In the genomic region with DNA sequence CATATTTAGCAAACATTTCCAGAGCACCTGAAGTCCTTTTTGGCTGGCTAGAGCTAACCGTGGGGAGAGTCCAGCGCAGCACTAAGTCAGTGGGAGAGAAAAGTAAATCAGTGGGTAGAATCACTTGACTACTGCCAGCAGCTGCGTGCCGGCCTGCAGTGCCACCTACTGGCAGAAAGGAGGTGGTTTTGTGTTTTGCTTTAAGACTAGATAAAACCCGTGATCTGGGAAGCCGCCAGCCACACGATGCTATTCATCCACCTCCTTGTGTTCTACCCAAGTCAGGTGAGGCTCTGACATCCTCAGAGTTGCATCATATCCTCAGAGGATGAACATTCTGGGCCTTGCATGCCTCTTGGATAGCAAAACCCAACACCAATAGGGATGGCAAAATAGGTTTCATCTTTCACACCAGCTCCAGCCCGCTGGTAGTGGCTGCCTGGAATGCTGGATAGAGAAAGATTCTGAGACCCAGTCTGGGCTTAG, we compare ENCODE assay signal across 8 cellular contexts. TPM values are rescaled to one million over a fixed set of nuclear protein-coding genes. Genes with fewer than 3 reads are reported as not detected.
DNase-seq lines count a peak whose midpoint lies in the region; ATAC-seq and TF ChIP-seq lines count a peak whose summit lies in the region.

No MANE protein-coding gene starts in this region.

- H3K27me3 ChIP-seq in OCI-LY3 (ENCODE audit: low read depth, low read length), result no peaks in the 10 kb centered on the region
- peaks cover 0 to 10% (median 0%) of the 10 kb centered on the region in 4 donors for H3K27me3 ChIP-seq in esophagus muscularis mucosa

- H3K79me2 ChIP-seq in OCI-LY3 (ENCODE audit: low read length), result no peaks in the 10 kb centered on the region

- peaks cover 6 to 7% of the 10 kb centered on the region in 2 donors for H3K27me3 Mint-ChIP-seq in natural killer cell treated with Interleukin-12 subunit alpha and Interleukin-12 subunit beta and Interleukin-15 and Interleukin-18, amount 100 ng/mL, for 72 hours

- no peak for TF ChIP-seq EP300 in esophagus muscularis mucosa (IDR thresholded peaks at IDR 0.05)

- H2AFZ ChIP-seq in OCI-LY3 (ENCODE audit: low read depth, low read length), result no peak overlapping the region

- H3K9ac ChIP-seq in OCI-LY3 (ENCODE audit: low read length), result no peak overlapping the region

- DNase-seq in COLO829 (ENCODE audit: low spot score) (peak; percentile 57), HPDE6-E6E7 (ENCODE audit: extremely low spot score) (peak; percentile 55), activated T-cell treated with anti-CD3 and anti-CD28 coated beads for 24 hours (ENCODE audit: low read depth) (peak; percentile 61), esophagus muscularis mucosa (ENCODE audit: extremely low spot score) (peak; percentile 94)
- DNase-seq in natural killer cell treated with Interleukin-12 subunit alpha and Interleukin-12 subunit beta and Interleukin-15 and Interleukin-18, amount 100 ng/mL, for 72 hours (ENCODE audit: low spot score), result peak; percentile 83
- peak; percentile 43 to 66 for DNase-seq in stimulated activated CD8-positive, alpha-beta memory T cell treated with anti-CD3 and anti-CD28 coated beads, Interleukin-7, amount 100 ng/mL, for 48 hours (ENCODE audit: extremely low read depth in 1 of 2, low read depth in 1 of 2)

- peaks cover 7 to 11% of the 10 kb centered on the region in 2 donors for H3K4me1 Mint-ChIP-seq in natural killer cell treated with Interleukin-12 subunit alpha and Interleukin-12 subunit beta and Interleukin-15 and Interleukin-18, amount 100 ng/mL, for 72 hours (ENCODE audit: low read depth in 2 of 2)

- H3K4me1 ChIP-seq in OCI-LY3 (ENCODE audit: low read length) (peaks cover 8% of the 10 kb centered on the region), esophagus muscularis mucosa (peaks cover 3 to 16% (median 9%) of the 10 kb centered on the region in 4 donors)

- TF ChIP-seq CTCF in OCI-LY3 (IDR thresholded peaks at IDR 0.05; ENCODE audit: low read depth, low read length), result peak; percentile 68
- TF ChIP-seq CTCF in esophagus muscularis mucosa (IDR thresholded peaks at IDR 0.05), result peak; percentile 89 to 95 (median 93)

- H3K4me2 ChIP-seq in OCI-LY3 (ENCODE audit: low read length), result peak overlapping the region; percentile 67

- TF ChIP-seq POLR2A in esophagus muscularis mucosa (IDR thresholded peaks at IDR 0.05; ENCODE audit: low read depth), result no peak

- H3K27ac Mint-ChIP-seq in natural killer cell treated with Interleukin-12 subunit alpha and Interleukin-12 subunit beta and Interleukin-15 and Interleukin-18, amount 100 ng/mL, for 72 hours, result no peak overlapping the region

- H4K20me1 ChIP-seq in OCI-LY3 (ENCODE audit: insufficient read depth, low read length), result no peaks in the 10 kb centered on the region

- no peaks in the 10 kb centered on the region for H3K36me3 Mint-ChIP-seq in natural killer cell treated with Interleukin-12 subunit alpha and Interleukin-12 subunit beta and Interleukin-15 and Interleukin-18, amount 100 ng/mL, for 72 hours

- intact Hi-C loops in esophagus muscularis mucosa (cut with DNase I), result loop anchor here (1.0 to 5.0 kb wide), 2 partner anchors 48 to 69 kb away; no protein-coding TSS in a partner anchor

- H3K27ac ChIP-seq in OCI-LY3 (ENCODE audit: low read length) (no peak overlapping the region), esophagus muscularis mucosa (replicated peaks in 1 of 4) (no peak overlapping the region)

- H3K9me3 ChIP-seq in OCI-LY3 (ENCODE audit: insufficient read depth, low read length) (no peaks in the 10 kb centered on the region), esophagus muscularis mucosa (no peaks in the 10 kb centered on the region)

- WGBS in esophagus muscularis mucosa, result 6% methylated on average over 8 of the region's 8 CpGs

- H3K4me3 Mint-ChIP-seq in natural killer cell treated with Interleukin-12 subunit alpha and Interleukin-12 subunit beta and Interleukin-15 and Interleukin-18, amount 100 ng/mL, for 72 hours, result no peak overlapping the region

- no peaks in the 10 kb centered on the region for H3K9me3 Mint-ChIP-seq in natural killer cell treated with Interleukin-12 subunit alpha and Interleukin-12 subunit beta and Interleukin-15 and Interleukin-18, amount 100 ng/mL, for 72 hours

- H3K4me3 ChIP-seq in OCI-LY3 (ENCODE audit: low read length) (peak overlapping the region; percentile 28), esophagus muscularis mucosa (peak overlapping the region in 1 of 4 donors; percentile 7)

- H3K36me3 ChIP-seq in OCI-LY3 (replicated peaks; ENCODE audit: low read depth, low read length) (no peaks in the 10 kb centered on the region), esophagus muscularis mucosa (no peaks in the 10 kb centered on the region)

- peak; percentile 61 to 63 for ATAC-seq in natural killer cell treated with Interleukin-12 subunit alpha and Interleukin-12 subunit beta and Interleukin-15 and Interleukin-18, amount 100 ng/mL, for 72 hours
- no peak for ATAC-seq in GM18519 (IDR thresholded peaks at IDR 0.05; ENCODE audit: low FRiP score, unreplicated experiment)

RNA-seq across cellular contexts. Expression of a gene that starts 14.1 kb away (rescaled TPM):
- 1 to 10 TPM; 5.6 to 8.8 (median 8.4) TPM for total RNA-seq in esophagus muscularis mucosa
- not detected for total RNA-seq in natural killer cell treated with Interleukin-12 subunit alpha and Interleukin-12 subunit beta and Interleukin-15 and Interleukin-18, amount 100 ng/mL, for 72 hours

RNA-seq across cellular contexts. Expression of a gene that starts 18.3 kb away (rescaled TPM):
- under 1 TPM in 1 of 4 donors, not detected in 3; 0.26 TPM for total RNA-seq in esophagus muscularis mucosa
- 1 to 10 TPM; 4.1 to 9.2 TPM for total RNA-seq in natural killer cell treated with Interleukin-12 subunit alpha and Interleukin-12 subunit beta and Interleukin-15 and Interleukin-18, amount 100 ng/mL, for 72 hours

RNA-seq across cellular contexts. Expression of a gene that starts 37.6 kb away (rescaled TPM):
- under 1 TPM in 2 of 4 donors, not detected in 2; 0.13 to 0.33 TPM for total RNA-seq in esophagus muscularis mucosa
- under 1 TPM; 0.50 to 0.64 TPM for total RNA-seq in natural killer cell treated with Interleukin-12 subunit alpha and Interleukin-12 subunit beta and Interleukin-15 and Interleukin-18, amount 100 ng/mL, for 72 hours

Comparison
In these comparisons a context has a peak if more than half of its experiments do, and no peak if none do; other contexts are left out.
1. RNA of a gene that starts 14.1 kb away (total RNA-seq): 5.6 to 8.8 TPM in esophagus muscularis mucosa; not detected in natural killer cell treated with Interleukin-12 subunit alpha and Interleukin-12 subunit beta and Interleukin-15 and Interleukin-18, amount 100 ng/mL, for 72 hours; every median in the first group is over 4 times any median in the second.
2. RNA of a gene that starts 18.3 kb away (total RNA-seq): 4.1 to 9.2 TPM in natural killer cell treated with Interleukin-12 subunit alpha and Interleukin-12 subunit beta and Interleukin-15 and Interleukin-18, amount 100 ng/mL, for 72 hours; 0.26 TPM in esophagus muscularis mucosa; every median in the first group is over 4 times any median in the second.
3. Peak in every context shown above with its lines, with median percentiles within 50 percentile points of each other: DNase-seq.